In genomic region chr1:185680453-185680852, GRCh38 we compare ENCODE assay signal across 9 cellular contexts. TPM values are rescaled to one million over a fixed set of nuclear protein-coding genes. Genes with fewer than 3 reads are reported as not detected.
A peak's percentile ranks its signal among the peaks of the same experiment; 100 is the strongest.
DNase-seq lines count a peak whose midpoint lies in the region; ATAC-seq and TF ChIP-seq lines count a peak whose summit lies in the region.
"Had no signal": no experiment of that assay in that cellular context is flagged by ENCODE, and none has a peak within 500 bp of the region (broad histone marks: within the 10 kb centered on the region; RNA-seq: fewer than 3 reads in every experiment).

No MANE protein-coding gene starts in this region.

- no peaks in the 10 kb centered on the region for H3K9me2 ChIP-seq in PC-3 (replicated peaks; ENCODE audit: low read length)
- H3K9me2 ChIP-seq in PC-9 (ENCODE audit: insufficient read depth): no peaks in the 10 kb centered on the region

- TF ChIP-seq CTCF in CD14-positive monocyte (IDR thresholded peaks at IDR 0.05): no peak
- no peak for TF ChIP-seq CTCF in lower lobe of right lung (IDR thresholded peaks at IDR 0.05)
- TF ChIP-seq CTCF in PC-3 (conservative IDR thresholded peaks at IDR 0.05; ENCODE audit: low read depth, low read length): no peak
- TF ChIP-seq CTCF in PC-9 (conservative IDR thresholded peaks at IDR 0.05): no peak
- TF ChIP-seq CTCF in psoas muscle (IDR thresholded peaks at IDR 0.05): no peak

- H3K9ac ChIP-seq in PC-3 (ENCODE audit: low read length): no peak overlapping the region

- DNase-seq in CD14-positive monocyte (ENCODE audit: low spot score) (no peak), T-helper 17 cell (no peak), lower lobe of right lung (no peak), 8988T (no peak), PC-3 (no peak), PC-9 (no peak), psoas muscle (no peak)

- peak; percentile 45 for ATAC-seq in GM18867 (IDR thresholded peaks at IDR 0.05; ENCODE audit: unreplicated experiment)
- ATAC-seq in T-helper 17 cell: peak; percentile 68
- peak; percentile 29 to 51 for ATAC-seq in lower lobe of right lung
- ATAC-seq in PC-3: no peak
- no peak for ATAC-seq in psoas muscle

- H3K27me3 Mint-ChIP-seq in CD14-positive monocyte (ENCODE audit: low read depth in 3 of 3) (peaks cover 0 to 2% (median 2%) of the 10 kb centered on the region in 3 donors), T-helper 17 cell (peaks cover 5% of the 10 kb centered on the region)

- H3K4me2 ChIP-seq in PC-3 (ENCODE audit: low read length) (no peak overlapping the region), PC-9 (no peak overlapping the region)

- H3K4me1 ChIP-seq in lower lobe of right lung (peaks cover 12% of the 10 kb centered on the region), PC-3 (ENCODE audit: insufficient read depth, low read length) (no peaks in the 10 kb centered on the region), PC-9 (replicated peaks; ENCODE audit: insufficient read depth) (no peaks in the 10 kb centered on the region), psoas muscle (no peaks in the 10 kb centered on the region)

- CTCF ChIA-PET in PC-3 (lab: Charles Lee) (interaction anchor here (0.6 to 1.2 kb wide), 6 partner anchors 28 to 838 kb away, joined by 3 to 7 read pairs (median 3); no protein-coding TSS in a partner anchor), PC-9 (lab: Charles Lee) (interaction anchor here (0.6 to 1.4 kb wide), 6 partner anchors 8 to 751 kb away, joined by 3 to 22 read pairs (median 4); no protein-coding TSS in a partner anchor)

- H3K36me3 ChIP-seq in lower lobe of right lung (no peaks in the 10 kb centered on the region), PC-3 (ENCODE audit: low read depth, low read length) (no peaks in the 10 kb centered on the region), PC-9 (ENCODE audit: low read depth) (no peaks in the 10 kb centered on the region), psoas muscle (ENCODE audit: insufficient read depth in 1 of 2, low read depth in 1 of 2) (no peaks in the 10 kb centered on the region)

- no peak overlapping the region for H3K27ac ChIP-seq in lower lobe of right lung
- H3K27ac ChIP-seq in PC-3 (ENCODE audit: low read length): no peak overlapping the region
- no peak overlapping the region for H3K27ac ChIP-seq in PC-9
- H3K27ac ChIP-seq in psoas muscle: no peak overlapping the region
- H3K27ac ChIP-seq: coronary artery had no signal

- H3K9me3 ChIP-seq in T-helper 17 cell (ENCODE audit: control insufficient read depth, low read length, poor library complexity, severe bottlenecking) (no peaks in the 10 kb centered on the region), lower lobe of right lung (no peaks in the 10 kb centered on the region), PC-3 (ENCODE audit: low read length) (no peaks in the 10 kb centered on the region), PC-9 (ENCODE audit: insufficient read depth, low read depth) (no peaks in the 10 kb centered on the region), psoas muscle (no peaks in the 10 kb centered on the region)

- 57 to 66% (median 65%) methylated on average over 4 of the region's 4 CpGs for WGBS in psoas muscle, 3 donors

- H4K20me1 ChIP-seq in PC-3 (ENCODE audit: low read length) (no peaks in the 10 kb centered on the region), PC-9 (ENCODE audit: insufficient read depth) (no peaks in the 10 kb centered on the region)

- no peaks in the 10 kb centered on the region for H3K9me3 Mint-ChIP-seq in CD14-positive monocyte

- intact Hi-C loops in CD14-positive monocyte (cut with micrococcal nuclease): no loop called here
- intact Hi-C loops in lower lobe of right lung (cut with DNase I): no loop called here
- intact Hi-C loops in PC-3 (cut with micrococcal nuclease): loop anchor here (2.0 kb wide), 1 partner anchor 694 kb away; no protein-coding TSS in a partner anchor
- intact Hi-C loops in PC-9 (cut with micrococcal nuclease; ENCODE audit: unreplicated experiment): no loop called here
- intact Hi-C loops in psoas muscle (cut with DNase I): loop anchor here in 1 of 2 donors (10.0 kb wide), 1 partner anchor 436 kb away; no protein-coding TSS in a partner anchor

- no peaks in the 10 kb centered on the region for H3F3A ChIP-seq in PC-3 (ENCODE audit: low read length, unreplicated experiment)
- no peaks in the 10 kb centered on the region for H3F3A ChIP-seq in PC-9 (ENCODE audit: insufficient read depth, low read depth)

- POLR2A ChIA-PET in PC-3 (lab: Charles Lee; ENCODE audit: unreplicated experiment): interaction anchor here (0.6 to 0.7 kb wide), 3 partner anchors 364 to 975 kb away, joined by 4 to 5 read pairs (median 4); partner anchors contain the start of gene IVNS1ABP
- POLR2A ChIA-PET in PC-9 (lab: Charles Lee; ENCODE audit: unreplicated experiment): interaction anchor here (0.6 to 0.7 kb wide), 2 partner anchors 603 to 877 kb away, joined by 3 to 7 read pairs; no protein-coding TSS in a partner anchor

- H3K27me3 ChIP-seq in lower lobe of right lung (ENCODE audit: low read depth) (no peaks in the 10 kb centered on the region), PC-3 (ENCODE audit: low read length) (no peaks in the 10 kb centered on the region), PC-9 (ENCODE audit: insufficient read depth, low read depth) (no peaks in the 10 kb centered on the region), psoas muscle (ENCODE audit: insufficient read depth in 3 of 3, low read length in 2 of 3) (no peaks in the 10 kb centered on the region)

- no peaks in the 10 kb centered on the region for H3K36me3 Mint-ChIP-seq in CD14-positive monocyte
- H3K36me3 Mint-ChIP-seq in T-helper 17 cell (ENCODE audit: low read depth): peaks cover 2% of the 10 kb centered on the region

- no peaks in the 10 kb centered on the region for H3K79me2 ChIP-seq in PC-3 (ENCODE audit: low read length)
- H3K79me2 ChIP-seq in PC-9 (ENCODE audit: low read depth): no peaks in the 10 kb centered on the region

- H3K4me1 Mint-ChIP-seq in CD14-positive monocyte (peaks cover 21% of the 10 kb centered on the region), T-helper 17 cell (peaks cover 29% of the 10 kb centered on the region)

- H2AFZ ChIP-seq in PC-3 (ENCODE audit: low read length): no peak overlapping the region
- no peak overlapping the region for H2AFZ ChIP-seq in PC-9

- H3K4me3 Mint-ChIP-seq in CD14-positive monocyte: peak overlapping the region in 1 of 2 donors; percentile 54
- peak overlapping the region; percentile 71 for H3K4me3 Mint-ChIP-seq in T-helper 17 cell

- peak overlapping the region in 4 of 7 donors; percentile 22 to 81 (median 44) for H3K27ac Mint-ChIP-seq in CD14-positive monocyte
- H3K27ac Mint-ChIP-seq in T-helper 17 cell: peak overlapping the region; percentile 95

- BruUV-seq in PC-3 (replicated peaks; lab: Mats Ljungman, UMichigan): no TSS peak
- BruUV-seq in PC-9 (replicated peaks; lab: Mats Ljungman, UMichigan): no TSS peak

- H3K4me3 ChIP-seq in lower lobe of right lung (no peak overlapping the region), PC-3 (ENCODE audit: low read length) (no peak overlapping the region), PC-9 (no peak overlapping the region), psoas muscle (no peak overlapping the region)
- H3K4me3 ChIP-seq: coronary artery had no signal

RNA-seq across cellular contexts. Expression of gene HMCN1, which starts 53.7 kb away (rescaled TPM):
- not detected for polyA plus RNA-seq in CD14-positive monocyte
- total RNA-seq in T-helper 17 cell: under 1 TPM; 0.05 to 0.57 TPM
- 28.0 TPM for total RNA-seq in lower lobe of right lung
- total RNA-seq in PC-3 (2014; rRNA removed): 0.66 and 3.3 TPM in 2 replicates
- total RNA-seq in PC-9 (2021): 0.31 and 0.83 TPM in 2 replicates
- total RNA-seq in psoas muscle: 1 to 10 TPM; 1.7 to 6.5 (median 2.0) TPM
- 1 to 10 TPM; 1.3 to 2.8 (median 1.5) TPM for polyA plus RNA-seq in psoas muscle

Comparison
In these comparisons a context has a peak if more than half of its experiments do, and no peak if none do; other contexts are left out.
1. ATAC-seq: peak in GM18867 (single experiment), T-helper 17 cell (single experiment) and lower lobe of right lung (2 of 2); none in PC-3 (single experiment) and psoas muscle (0 of 4).